Comparison of ENCODE assay signal across 23 cellular contexts in the genomic region with DNA sequence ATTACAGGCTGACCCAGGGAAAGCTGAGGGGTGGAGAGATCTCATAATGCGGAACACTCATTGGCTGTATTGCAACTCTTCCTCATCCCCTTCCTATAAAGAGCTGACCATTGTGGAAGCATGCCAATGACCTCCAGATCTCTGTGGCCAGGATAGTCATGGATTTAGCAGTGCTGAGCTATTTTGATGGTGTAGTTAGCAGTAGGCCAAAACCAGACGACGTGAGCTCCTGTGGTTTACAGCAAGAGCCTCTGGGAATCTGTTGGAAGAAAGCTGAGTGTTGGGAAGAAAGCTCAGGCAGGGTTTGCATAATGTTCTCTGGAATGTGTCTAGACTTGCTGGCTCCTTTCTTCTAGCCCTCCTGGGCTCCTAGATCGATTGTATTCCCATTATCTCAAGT.
DNase-seq lines count a peak whose midpoint lies in the region; ATAC-seq lines count a peak whose summit lies in the region.
"Had no signal": no experiment of that assay in that cellular context is flagged by ENCODE, and none has a peak within 500 bp of the region (broad histone marks: within the 10 kb centered on the region; RNA-seq: fewer than 3 reads in every experiment).

No MANE protein-coding gene starts in this region.

- DNase-seq in GM03348 (ENCODE audit: low spot score) (peak; percentile 7), RPMI7951 (ENCODE audit: low read depth) (peak; percentile 15), fibroblast of peridontal ligament (ENCODE audit: extremely low read depth) (peak; percentile 95), renal cortical epithelial cell (ENCODE audit: low read depth) (peak; percentile 14), SIG-M5 treated with dmso at 0.1 percent for 504 hours (lab: John Stamatoyannopoulos, UW; ENCODE audit: unreplicated experiment) (no peak), NCI-H82 treated with DMSO at 0.1 percent for 48 hours (lab: John Stamatoyannopoulos, UW; ENCODE audit: unreplicated experiment) (no peak)
- DNase-seq: activated CD8-positive, alpha-beta T cell treated with anti-CD3 and anti-CD28 coated beads, Interleukin-2, amount 10 ng/mL, durations not matched to agents 7 days and 5 days; activated gamma-delta T cell; activated T-cell treated with anti-CD3 and anti-CD28 coated beads for 4 hours; C1 segment of cervical spinal cord; Calu3; colonic mucosa; effector memory CD4-positive, alpha-beta T cell; KBM-7; kidney; NCI-H146; NCI-H524 treated with DMSO at 0.1 percent for 48 hours; psoas muscle; SK-N-SH; T-helper 17 cell; upper lobe of right lung had no signal

- ATAC-seq in GM21360 (IDR thresholded peaks at IDR 0.05; ENCODE audit: unreplicated experiment) (no peak), HG03457 (IDR thresholded peaks at IDR 0.05; ENCODE audit: unreplicated experiment) (no peak)
- ATAC-seq: activated CD8-positive, alpha-beta T cell treated with anti-CD3 and anti-CD28 coated beads, Interleukin-2, amount 10 ng/mL, durations not matched to agents 7 days and 5 days; psoas muscle; T-helper 17 cell; upper lobe of right lung had no signal

Comparison
In these comparisons a context has a peak if more than half of its experiments do, and no peak if none do; other contexts are left out.
1. DNase-seq: peak in GM03348 (single experiment), RPMI7951 (single experiment), fibroblast of peridontal ligament (single experiment) and renal cortical epithelial cell (single experiment); none in SIG-M5 treated with dmso at 0.1 percent for 504 hours (single experiment) and NCI-H82 treated with DMSO at 0.1 percent for 48 hours (single experiment).